In the genomic region with DNA sequence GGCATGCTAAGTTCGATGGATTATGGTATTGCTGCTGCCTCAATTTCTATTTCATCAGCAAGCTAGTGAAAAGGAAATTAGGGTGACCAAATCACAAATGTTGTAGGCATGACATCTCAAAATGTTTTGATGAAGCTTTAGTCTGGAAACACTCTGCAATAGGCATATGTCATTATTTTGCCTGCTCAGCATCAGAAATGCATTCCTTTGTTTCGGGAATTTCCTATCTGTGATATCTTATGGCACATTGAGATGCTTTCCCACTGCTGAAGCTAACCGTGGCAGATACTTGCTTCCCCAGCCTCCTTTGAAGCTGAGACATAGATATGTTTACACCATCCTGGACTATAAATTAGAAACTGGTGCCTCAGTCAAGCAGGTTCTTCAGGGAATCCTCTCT, we compare ENCODE assay signal across 29 cellular contexts.
DNase-seq lines count a peak whose midpoint lies in the region; ATAC-seq, FAIRE-seq and TF ChIP-seq lines count a peak whose summit lies in the region.
"Had no signal": no experiment of that assay in that cellular context is flagged by ENCODE, and none has a peak within 500 bp of the region (broad histone marks: within the 10 kb centered on the region; RNA-seq: fewer than 3 reads in every experiment).

No MANE protein-coding gene starts in this region.

- no peak for ATAC-seq in stimulated activated naive CD8-positive, alpha-beta T cell treated with anti-CD3 and anti-CD28 coated beads, Interleukin-15, amount 100 ng/mL, for 72 hours
- ATAC-seq in activated T-helper 17 cell treated with anti-CD3 and anti-CD28 coated beads, Interleukin-2, amount 50 U/mL, for 72 hours (replicated peaks): no peak
- no peak for ATAC-seq in activated CD8-positive, alpha-beta T cell treated with anti-CD3 and anti-CD28 coated beads, Interleukin-2, amount 10 ng/mL, durations not matched to agents 7 days and 5 days
- ATAC-seq in GM21619 (IDR thresholded peaks at IDR 0.05; ENCODE audit: unreplicated experiment): no peak

- H3K9me3 ChIP-seq in PC-9 (ENCODE audit: insufficient read depth, low read depth): no peaks in the 10 kb centered on the region; the same call in 1 of the 2 replicates
- H3K9me3 ChIP-seq: Caco-2, Peyer's patch had no signal

- no peak overlapping the region for H3K27ac ChIP-seq in PC-9
- H3K27ac ChIP-seq: GM23248, KMS-11, Peyer's patch, SK-N-MC had no signal

- H2AFZ ChIP-seq in PC-9: peak overlapping the region; percentile 49
- H2AFZ ChIP-seq: GM23248 had no signal

- no peaks in the 10 kb centered on the region for H3K27me3 ChIP-seq in PC-9 (ENCODE audit: insufficient read depth, low read depth)
- H3K27me3 ChIP-seq: BLaER1 treated with 17β-estradiol and CSF1 and Interleukin-3, amounts not matched to agents 10 nM and 100 nM; Peyer's patch had no signal

- FAIRE-seq in urothelium cell line (lab: Jason Lieb, UNC): peak; percentile 62
- FAIRE-seq: A204.1 had no signal

- no peak overlapping the region for H3K4me3 ChIP-seq in PC-9
- H3K4me3 ChIP-seq: BLaER1 treated with 17β-estradiol and CSF1 and Interleukin-3, amounts not matched to agents 10 nM and 100 nM; GM23248; Peyer's patch; SK-N-MC had no signal

- no peaks in the 10 kb centered on the region for H3K9me2 ChIP-seq in PC-9 (ENCODE audit: insufficient read depth)

- H3K4me3 Mint-ChIP-seq in stimulated activated naive CD8-positive, alpha-beta T cell treated with anti-CD3 and anti-CD28 coated beads, Interleukin-15, Interleukin-2, amounts not matched to agents 100 ng/mL and 50 ng/mL, for 24 hours: no peak overlapping the region
- H3K4me3 Mint-ChIP-seq in stimulated activated naive CD8-positive, alpha-beta T cell treated with anti-CD3 and anti-CD28 coated beads, Interleukin-15, amount 100 ng/mL, for 72 hours: no peak overlapping the region
- no peak overlapping the region for H3K4me3 Mint-ChIP-seq in activated T-helper 17 cell treated with anti-CD3 and anti-CD28 coated beads, Interleukin-2, amount 50 U/mL, for 72 hours
- no peak overlapping the region for H3K4me3 Mint-ChIP-seq in activated CD8-positive, alpha-beta T cell treated with anti-CD3 and anti-CD28 coated beads, Interleukin-2, amount 10 ng/mL, durations not matched to agents 7 days and 5 days
- H3K4me3 Mint-ChIP-seq: H9, HFFc6 had no signal

- peak overlapping the region; percentile 5 for H3K27ac Mint-ChIP-seq in stimulated activated naive CD8-positive, alpha-beta T cell treated with anti-CD3 and anti-CD28 coated beads, Interleukin-15, Interleukin-2, amounts not matched to agents 100 ng/mL and 50 ng/mL, for 24 hours
- H3K27ac Mint-ChIP-seq in stimulated activated naive CD8-positive, alpha-beta T cell treated with anti-CD3 and anti-CD28 coated beads, Interleukin-15, amount 100 ng/mL, for 72 hours: no peak overlapping the region
- H3K27ac Mint-ChIP-seq in activated T-helper 17 cell treated with anti-CD3 and anti-CD28 coated beads, Interleukin-2, amount 50 U/mL, for 72 hours: peak overlapping the region; percentile 29
- no peak overlapping the region for H3K27ac Mint-ChIP-seq in activated CD8-positive, alpha-beta T cell treated with anti-CD3 and anti-CD28 coated beads, Interleukin-2, amount 10 ng/mL, durations not matched to agents 7 days and 5 days
- H3K27ac Mint-ChIP-seq: H9, HFFc6 had no signal

- intact Hi-C loops in PC-9 (cut with micrococcal nuclease; ENCODE audit: unreplicated experiment): no loop called here

- H3K4me1 Mint-ChIP-seq in stimulated activated naive CD8-positive, alpha-beta T cell treated with anti-CD3 and anti-CD28 coated beads, Interleukin-15, Interleukin-2, amounts not matched to agents 100 ng/mL and 50 ng/mL, for 24 hours (ENCODE audit: low read depth): peaks cover 20% of the 10 kb centered on the region
- peaks cover 16% of the 10 kb centered on the region for H3K4me1 Mint-ChIP-seq in stimulated activated naive CD8-positive, alpha-beta T cell treated with anti-CD3 and anti-CD28 coated beads, Interleukin-15, amount 100 ng/mL, for 72 hours
- H3K4me1 Mint-ChIP-seq in activated T-helper 17 cell treated with anti-CD3 and anti-CD28 coated beads, Interleukin-2, amount 50 U/mL, for 72 hours: peaks cover 6% of the 10 kb centered on the region
- peaks cover 14% of the 10 kb centered on the region for H3K4me1 Mint-ChIP-seq in activated CD8-positive, alpha-beta T cell treated with anti-CD3 and anti-CD28 coated beads, Interleukin-2, amount 10 ng/mL, durations not matched to agents 7 days and 5 days (ENCODE audit: low read depth)

- H3K36me3 Mint-ChIP-seq in stimulated activated naive CD8-positive, alpha-beta T cell treated with anti-CD3 and anti-CD28 coated beads, Interleukin-15, Interleukin-2, amounts not matched to agents 100 ng/mL and 50 ng/mL, for 24 hours (ENCODE audit: low read depth): no peaks in the 10 kb centered on the region
- H3K36me3 Mint-ChIP-seq in activated T-helper 17 cell treated with anti-CD3 and anti-CD28 coated beads, Interleukin-2, amount 50 U/mL, for 72 hours (ENCODE audit: low read depth): no peaks in the 10 kb centered on the region
- no peaks in the 10 kb centered on the region for H3K36me3 Mint-ChIP-seq in activated CD8-positive, alpha-beta T cell treated with anti-CD3 and anti-CD28 coated beads, Interleukin-2, amount 10 ng/mL, durations not matched to agents 7 days and 5 days (ENCODE audit: low read depth)
- H3K36me3 Mint-ChIP-seq: CD4-positive, alpha-beta memory T cell had no signal

- no TSS peak for BruUV-seq in PC-9 (replicated peaks; lab: Mats Ljungman, UMichigan)

- DNase-seq in stimulated activated naive CD8-positive, alpha-beta T cell treated with anti-CD3 and anti-CD28 coated beads, Interleukin-15, amount 100 ng/mL, for 72 hours: no peak
- no peak for DNase-seq in PC-9
- DNase-seq in urothelium cell line (ENCODE audit: low spot score): no peak
- DNase-seq in SKM-1 treated with dmso at 0.1 percent for 144 hours (lab: John Stamatoyannopoulos, UW; ENCODE audit: unreplicated experiment): no peak
- DNase-seq in activated CD8-positive, alpha-beta T cell treated with anti-CD3 and anti-CD28 coated beads, Interleukin-2, amount 10 ng/mL, durations not matched to agents 7 days and 5 days: no peak
- DNase-seq: AML-193; Caco-2; CD4-positive, alpha-beta memory T cell; EL; GDM1; GM23248; H9; HFFc6; IMR-90; NCI-H1048; NCI-H1417 treated with DMSO at 0.1 percent for 48 hours; NCI-H1694 treated with DMSO at 0.1 percent for 48 hours; NCI-H2081; NCI-H510A; NCI-H69; Peyer's patch; SIG-M5 had no signal

- H3F3A ChIP-seq in PC-9 (ENCODE audit: insufficient read depth, low read depth): peaks cover 6% of the 10 kb centered on the region; the same call in 1 of the 2 replicates

- H3K9me3 Mint-ChIP-seq in stimulated activated naive CD8-positive, alpha-beta T cell treated with anti-CD3 and anti-CD28 coated beads, Interleukin-15, Interleukin-2, amounts not matched to agents 100 ng/mL and 50 ng/mL, for 24 hours: no peaks in the 10 kb centered on the region
- H3K9me3 Mint-ChIP-seq in stimulated activated naive CD8-positive, alpha-beta T cell treated with anti-CD3 and anti-CD28 coated beads, Interleukin-15, amount 100 ng/mL, for 72 hours: no peaks in the 10 kb centered on the region
- H3K9me3 Mint-ChIP-seq in activated T-helper 17 cell treated with anti-CD3 and anti-CD28 coated beads, Interleukin-2, amount 50 U/mL, for 72 hours: no peaks in the 10 kb centered on the region
- no peaks in the 10 kb centered on the region for H3K9me3 Mint-ChIP-seq in activated CD8-positive, alpha-beta T cell treated with anti-CD3 and anti-CD28 coated beads, Interleukin-2, amount 10 ng/mL, durations not matched to agents 7 days and 5 days (ENCODE audit: insufficient read depth)
- H3K9me3 Mint-ChIP-seq: CD4-positive, alpha-beta memory T cell; HFFc6 had no signal

- no peaks in the 10 kb centered on the region for H3K79me2 ChIP-seq in PC-9 (ENCODE audit: low read depth)

- H3K4me1 ChIP-seq in PC-9 (replicated peaks; ENCODE audit: insufficient read depth): peaks cover 25% of the 10 kb centered on the region
- H3K4me1 ChIP-seq: Peyer's patch had no signal

- H4K20me1 ChIP-seq in PC-9 (ENCODE audit: insufficient read depth): no peaks in the 10 kb centered on the region
- H4K20me1 ChIP-seq: BLaER1 treated with 17β-estradiol and CSF1 and Interleukin-3, amounts not matched to agents 10 nM and 100 nM had no signal

- H3K36me3 ChIP-seq in PC-9 (ENCODE audit: low read depth): no peaks in the 10 kb centered on the region
- H3K36me3 ChIP-seq: BLaER1 treated with 17β-estradiol and CSF1 and Interleukin-3, amounts not matched to agents 10 nM and 100 nM; Peyer's patch had no signal

- TF ChIP-seq CTCF in PC-9 (conservative IDR thresholded peaks at IDR 0.05): no peak

- POLR2A ChIA-PET in PC-9 (lab: Charles Lee; ENCODE audit: unreplicated experiment): no interaction called here
- POLR2A ChIA-PET in activated CD8-positive, alpha-beta T cell treated with anti-CD3 and anti-CD28 coated beads, Interleukin-2, amount 10 ng/mL, durations not matched to agents 7 days and 5 days (lab: Charles Lee): no interaction called here

- no peaks in the 10 kb centered on the region for H3K27me3 Mint-ChIP-seq in stimulated activated naive CD8-positive, alpha-beta T cell treated with anti-CD3 and anti-CD28 coated beads, Interleukin-15, Interleukin-2, amounts not matched to agents 100 ng/mL and 50 ng/mL, for 24 hours
- no peaks in the 10 kb centered on the region for H3K27me3 Mint-ChIP-seq in stimulated activated naive CD8-positive, alpha-beta T cell treated with anti-CD3 and anti-CD28 coated beads, Interleukin-15, amount 100 ng/mL, for 72 hours
- no peaks in the 10 kb centered on the region for H3K27me3 Mint-ChIP-seq in activated T-helper 17 cell treated with anti-CD3 and anti-CD28 coated beads, Interleukin-2, amount 50 U/mL, for 72 hours
- peaks cover 2% of the 10 kb centered on the region for H3K27me3 Mint-ChIP-seq in activated CD8-positive, alpha-beta T cell treated with anti-CD3 and anti-CD28 coated beads, Interleukin-2, amount 10 ng/mL, durations not matched to agents 7 days and 5 days (ENCODE audit: low read depth)
- H3K27me3 Mint-ChIP-seq: CD4-positive, alpha-beta memory T cell had no signal

- H3K4me2 ChIP-seq in PC-9: peak overlapping the region; percentile 46
- H3K4me2 ChIP-seq: KMS-11 had no signal

- CTCF ChIA-PET in PC-9 (lab: Charles Lee): no interaction called here
- CTCF ChIA-PET in activated CD8-positive, alpha-beta T cell treated with anti-CD3 and anti-CD28 coated beads, Interleukin-2, amount 10 ng/mL, durations not matched to agents 7 days and 5 days (lab: Charles Lee): interaction anchor here (1.0 to 1.6 kb wide), 4 partner anchors 16 to 325 kb away, joined by 3 to 4 read pairs (median 4); no protein-coding TSS in a partner anchor

Comparison
In these comparisons a context has a peak if more than half of its experiments do, and no peak if none do; other contexts are left out.
1. H3K27ac Mint-ChIP-seq: peak in stimulated activated naive CD8-positive, alpha-beta T cell treated with anti-CD3 and anti-CD28 coated beads, Interleukin-15, Interleukin-2, amounts not matched to agents 100 ng/mL and 50 ng/mL, for 24 hours (single experiment) and activated T-helper 17 cell treated with anti-CD3 and anti-CD28 coated beads, Interleukin-2, amount 50 U/mL, for 72 hours (single experiment); none in stimulated activated naive CD8-positive, alpha-beta T cell treated with anti-CD3 and anti-CD28 coated beads, Interleukin-15, amount 100 ng/mL, for 72 hours (0 of 2) and activated CD8-positive, alpha-beta T cell treated with anti-CD3 and anti-CD28 coated beads, Interleukin-2, amount 10 ng/mL, durations not matched to agents 7 days and 5 days (single experiment).